ENCODE assay signal across 1 cellular context in the genomic region with DNA sequence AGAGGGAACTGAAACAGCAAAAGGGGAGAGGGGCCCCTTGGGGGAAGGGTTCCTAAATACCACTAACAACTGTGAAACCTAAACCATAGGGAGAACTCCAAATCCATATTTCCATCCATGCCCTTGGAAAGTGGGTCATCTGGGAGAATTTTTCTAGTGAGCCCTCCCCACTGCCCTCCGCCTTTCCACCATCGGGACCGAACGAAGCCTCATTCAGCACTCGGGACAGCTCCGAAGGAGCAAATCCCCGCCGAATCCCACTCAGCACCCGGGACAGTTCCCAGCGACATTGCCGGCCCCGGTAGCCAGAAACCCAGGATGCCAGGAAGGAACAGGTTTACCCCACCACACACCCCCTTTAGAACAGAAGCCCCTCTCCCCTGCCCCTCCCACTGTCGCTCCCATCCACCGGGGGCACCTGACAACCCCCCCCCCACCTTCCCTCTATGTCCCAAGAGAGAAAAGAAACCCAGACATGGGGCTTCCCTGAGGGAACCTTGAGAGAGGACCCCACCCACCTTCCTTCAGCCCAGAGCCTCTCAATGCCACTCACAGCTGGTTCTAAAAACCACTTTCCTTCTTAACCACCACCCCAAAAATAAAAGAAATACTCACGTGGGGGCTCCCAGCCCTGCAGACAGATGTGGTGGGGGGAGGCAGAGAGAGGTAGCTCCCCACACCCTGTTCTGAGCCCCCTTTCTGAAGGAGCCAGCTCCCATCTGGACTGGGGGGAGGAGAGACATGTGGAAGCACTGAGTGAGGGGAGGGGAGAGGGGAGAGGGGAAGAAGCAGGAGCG.
TF ChIP-seq lines count a peak whose summit lies in the region.

No MANE protein-coding gene starts in this region.

TF ChIP-seq in HepG2, 621 proteins besides CTCF, POLR2A, EP300 and RAD21 (continued from another document and continues in another):
- TF ChIP-seq, protein P1, sequence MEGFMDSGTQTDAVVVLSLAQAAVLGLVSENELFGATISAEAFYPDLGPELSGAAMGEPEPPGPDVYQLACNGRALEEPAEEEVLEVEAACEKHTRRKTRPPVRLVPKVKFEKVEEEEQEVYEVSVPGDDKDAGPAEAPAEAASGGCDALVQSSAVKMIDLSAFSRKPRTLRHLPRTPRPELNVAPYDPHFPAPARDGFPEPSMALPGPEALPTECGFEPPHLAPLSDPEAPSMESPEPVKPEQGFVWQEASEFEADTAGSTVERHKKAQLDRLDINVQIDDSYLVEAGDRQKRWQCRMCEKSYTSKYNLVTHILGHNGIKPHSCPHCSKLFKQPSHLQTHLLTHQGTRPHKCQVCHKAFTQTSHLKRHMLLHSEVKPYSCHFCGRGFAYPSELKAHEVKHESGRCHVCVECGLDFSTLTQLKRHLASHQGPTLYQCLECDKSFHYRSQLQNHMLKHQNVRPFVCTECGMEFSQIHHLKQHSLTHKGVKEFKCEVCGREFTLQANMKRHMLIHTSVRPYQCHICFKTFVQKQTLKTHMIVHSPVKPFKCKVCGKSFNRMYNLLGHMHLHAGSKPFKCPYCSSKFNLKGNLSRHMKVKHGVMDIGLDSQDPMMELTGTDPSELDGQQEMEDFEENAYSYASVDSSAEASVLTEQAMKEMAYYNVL (CRISPR knock-in tag; IDR thresholded peaks at IDR 0.05; ENCODE audit: borderline replicate concordance), result peak; percentile 76; the same call in 1 of the 2 replicates
- TF ChIP-seq TCF7 (IDR thresholded peaks at IDR 0.05; ENCODE audit: low read depth) (no peak), HNRNPLL (IDR thresholded peaks at IDR 0.05; ENCODE audit: low read depth, low read length, poor library complexity, severe bottlenecking) (peak; percentile 20), JARID2 (CRISPR knock-in tag; IDR thresholded peaks at IDR 0.05; ENCODE audit: insufficient replicate concordance) (peak; percentile 99), ZNF775 (CRISPR knock-in tag; IDR thresholded peaks at IDR 0.05; ENCODE audit: borderline replicate concordance) (peak; percentile 94), ZNF629 (CRISPR knock-in tag; conservative IDR thresholded peaks at IDR 0.05) (peak; percentile 52), ZNF337 (CRISPR knock-in tag; IDR thresholded peaks at IDR 0.05; ENCODE audit: borderline replicate concordance, low read depth) (peak; percentile 95; the same call in 1 of the 2 replicates), NFYB (CRISPR knock-in tag; IDR thresholded peaks at IDR 0.05) (peak; percentile 62), ZNF225 (CRISPR knock-in tag; IDR thresholded peaks at IDR 0.05) (peak; percentile 99; the same call in 1 of the 2 replicates), ZNF782 (CRISPR knock-in tag; IDR thresholded peaks at IDR 0.05; ENCODE audit: borderline replicate concordance) (peak; percentile 99), ZNF660 (CRISPR knock-in tag; IDR thresholded peaks at IDR 0.05; ENCODE audit: borderline replicate concordance, low read depth) (peak; percentile 97), PCBP2 (optimal IDR thresholded peaks at IDR 0.05; ENCODE audit: low read depth, low read length, poor library complexity, severe bottlenecking) (no peak), ZNF329 (CRISPR knock-in tag; IDR thresholded peaks at IDR 0.05; ENCODE audit: low read depth) (peak; percentile 91), SETDB1 (CRISPR knock-in tag; IDR thresholded peaks at IDR 0.05; ENCODE audit: borderline replicate concordance) (no peak), THYN1 (CRISPR knock-in tag; IDR thresholded peaks at IDR 0.05; ENCODE audit: borderline replicate concordance, low read depth) (0 out of 2 replicates have a peak, but pooled peaks have one; percentile 50), RFXAP (CRISPR knock-in tag; IDR thresholded peaks at IDR 0.05; ENCODE audit: borderline replicate concordance) (peak; percentile 97), ZKSCAN8 (CRISPR knock-in tag; IDR thresholded peaks at IDR 0.05; ENCODE audit: borderline replicate concordance) (peak; percentile 93), NFE2 (CRISPR knock-in tag; IDR thresholded peaks at IDR 0.05) (peak; percentile 60; the same call in 1 of the 2 replicates), KAT8 (CRISPR knock-in tag; IDR thresholded peaks at IDR 0.05) (peak; percentile 88), MED13 (CRISPR knock-in tag; IDR thresholded peaks at IDR 0.05) (peak; percentile 98), SMARCE1 (IDR thresholded peaks at IDR 0.05; ENCODE audit: borderline replicate concordance) (no peak), SMAD9 (CRISPR knock-in tag; IDR thresholded peaks at IDR 0.05) (peak; percentile 99), PCBP1 (IDR thresholded peaks at IDR 0.05; ENCODE audit: borderline replicate concordance, low read depth, low read length) (no peak), CREM (IDR thresholded peaks at IDR 0.05) (no peak), CREM (CRISPR knock-in tag; IDR thresholded peaks at IDR 0.05) (peak; percentile 64), ZBTB21 (CRISPR knock-in tag; IDR thresholded peaks at IDR 0.05) (peak; percentile 86; the same call in 1 of the 2 replicates), ZSCAN30 (CRISPR knock-in tag; IDR thresholded peaks at IDR 0.05) (peak; percentile 99), NR2C2 (CRISPR knock-in tag; IDR thresholded peaks at IDR 0.05; ENCODE audit: borderline replicate concordance) (peak; percentile 48; the same call in 1 of the 2 replicates), SAFB2 (CRISPR knock-in tag; IDR thresholded peaks at IDR 0.05; ENCODE audit: borderline replicate concordance, low read depth) (0 out of 2 replicates have a peak, but pooled peaks have one; percentile 81), MTF2 (CRISPR knock-in tag; IDR thresholded peaks at IDR 0.05; ENCODE audit: borderline replicate concordance) (peak; percentile 70; the same call in 1 of the 2 replicates), SRSF4 (IDR thresholded peaks at IDR 0.05; ENCODE audit: low read depth, low read length, poor library complexity, severe bottlenecking) (no peak), CBX2 (IDR thresholded peaks at IDR 0.05; ENCODE audit: low read depth, low read length) (no peak), CBX2 (CRISPR knock-in tag; IDR thresholded peaks at IDR 0.05; ENCODE audit: low read depth) (no peak), GZF1 (CRISPR knock-in tag; IDR thresholded peaks at IDR 0.05) (peak; percentile 94), ZSCAN9 (CRISPR knock-in tag; IDR thresholded peaks at IDR 0.05; ENCODE audit: borderline replicate concordance) (peak; percentile 100), ZNF703 (CRISPR knock-in tag; IDR thresholded peaks at IDR 0.05; ENCODE audit: borderline replicate concordance) (peak; percentile 93; the same call in 1 of the 2 replicates), ZNF17 (CRISPR knock-in tag; IDR thresholded peaks at IDR 0.05) (peak; percentile 97)
- TF ChIP-seq, protein P2, sequence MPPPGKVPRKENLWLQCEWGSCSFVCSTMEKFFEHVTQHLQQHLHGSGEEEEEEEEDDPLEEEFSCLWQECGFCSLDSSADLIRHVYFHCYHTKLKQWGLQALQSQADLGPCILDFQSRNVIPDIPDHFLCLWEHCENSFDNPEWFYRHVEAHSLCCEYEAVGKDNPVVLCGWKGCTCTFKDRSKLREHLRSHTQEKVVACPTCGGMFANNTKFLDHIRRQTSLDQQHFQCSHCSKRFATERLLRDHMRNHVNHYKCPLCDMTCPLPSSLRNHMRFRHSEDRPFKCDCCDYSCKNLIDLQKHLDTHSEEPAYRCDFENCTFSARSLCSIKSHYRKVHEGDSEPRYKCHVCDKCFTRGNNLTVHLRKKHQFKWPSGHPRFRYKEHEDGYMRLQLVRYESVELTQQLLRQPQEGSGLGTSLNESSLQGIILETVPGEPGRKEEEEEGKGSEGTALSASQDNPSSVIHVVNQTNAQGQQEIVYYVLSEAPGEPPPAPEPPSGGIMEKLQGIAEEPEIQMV (CRISPR knock-in tag; IDR thresholded peaks at IDR 0.05; ENCODE audit: low read depth), result peak; percentile 88; the same call in 1 of the 2 replicates
- TF ChIP-seq, protein P3, sequence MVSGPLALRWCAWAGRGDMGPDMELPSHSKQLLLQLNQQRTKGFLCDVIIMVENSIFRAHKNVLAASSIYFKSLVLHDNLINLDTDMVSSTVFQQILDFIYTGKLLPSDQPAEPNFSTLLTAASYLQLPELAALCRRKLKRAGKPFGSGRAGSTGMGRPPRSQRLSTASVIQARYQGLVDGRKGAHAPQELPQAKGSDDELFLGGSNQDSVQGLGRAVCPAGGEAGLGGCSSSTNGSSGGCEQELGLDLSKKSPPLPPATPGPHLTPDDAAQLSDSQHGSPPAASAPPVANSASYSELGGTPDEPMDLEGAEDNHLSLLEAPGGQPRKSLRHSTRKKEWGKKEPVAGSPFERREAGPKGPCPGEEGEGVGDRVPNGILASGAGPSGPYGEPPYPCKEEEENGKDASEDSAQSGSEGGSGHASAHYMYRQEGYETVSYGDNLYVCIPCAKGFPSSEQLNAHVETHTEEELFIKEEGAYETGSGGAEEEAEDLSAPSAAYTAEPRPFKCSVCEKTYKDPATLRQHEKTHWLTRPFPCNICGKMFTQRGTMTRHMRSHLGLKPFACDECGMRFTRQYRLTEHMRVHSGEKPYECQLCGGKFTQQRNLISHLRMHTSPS (CRISPR knock-in tag; IDR thresholded peaks at IDR 0.05; ENCODE audit: low read depth), result peak; percentile 39; the same call in 1 of the 2 replicates
- TF ChIP-seq, protein P4, sequence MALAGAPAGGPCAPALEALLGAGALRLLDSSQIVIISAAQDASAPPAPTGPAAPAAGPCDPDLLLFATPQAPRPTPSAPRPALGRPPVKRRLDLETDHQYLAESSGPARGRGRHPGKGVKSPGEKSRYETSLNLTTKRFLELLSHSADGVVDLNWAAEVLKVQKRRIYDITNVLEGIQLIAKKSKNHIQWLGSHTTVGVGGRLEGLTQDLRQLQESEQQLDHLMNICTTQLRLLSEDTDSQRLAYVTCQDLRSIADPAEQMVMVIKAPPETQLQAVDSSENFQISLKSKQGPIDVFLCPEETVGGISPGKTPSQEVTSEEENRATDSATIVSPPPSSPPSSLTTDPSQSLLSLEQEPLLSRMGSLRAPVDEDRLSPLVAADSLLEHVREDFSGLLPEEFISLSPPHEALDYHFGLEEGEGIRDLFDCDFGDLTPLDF (CRISPR knock-in tag; IDR thresholded peaks at IDR 0.05), result peak; percentile 92
- TF ChIP-seq, protein P5, sequence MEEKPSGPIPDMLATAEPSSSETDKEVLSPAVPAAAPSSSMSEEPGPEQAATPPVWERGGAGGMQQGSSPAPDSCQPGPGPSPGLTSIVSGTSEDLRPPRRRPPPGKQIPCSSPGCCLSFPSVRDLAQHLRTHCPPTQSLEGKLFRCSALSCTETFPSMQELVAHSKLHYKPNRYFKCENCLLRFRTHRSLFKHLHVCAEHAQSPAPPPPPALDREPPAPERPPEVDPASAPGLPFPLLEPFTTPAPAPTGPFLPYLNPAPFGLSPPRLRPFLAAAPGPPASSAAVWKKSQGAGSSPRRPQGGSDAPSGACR (CRISPR knock-in tag; IDR thresholded peaks at IDR 0.05), result peak; percentile 96
- TF ChIP-seq, protein P6, sequence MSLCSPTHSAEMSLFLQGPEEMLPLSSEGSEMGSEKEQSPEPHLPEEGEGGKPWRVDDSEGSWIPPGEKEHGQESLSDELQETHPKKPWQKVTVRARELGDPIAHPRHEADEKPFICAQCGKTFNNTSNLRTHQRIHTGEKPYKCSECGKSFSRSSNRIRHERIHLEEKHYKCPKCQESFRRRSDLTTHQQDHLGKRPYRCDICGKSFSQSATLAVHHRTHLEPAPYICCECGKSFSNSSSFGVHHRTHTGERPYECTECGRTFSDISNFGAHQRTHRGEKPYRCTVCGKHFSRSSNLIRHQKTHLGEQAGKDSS (CRISPR knock-in tag; IDR thresholded peaks at IDR 0.05; ENCODE audit: borderline replicate concordance, low read depth), result peak; percentile 88
- TF ChIP-seq, protein P7, sequence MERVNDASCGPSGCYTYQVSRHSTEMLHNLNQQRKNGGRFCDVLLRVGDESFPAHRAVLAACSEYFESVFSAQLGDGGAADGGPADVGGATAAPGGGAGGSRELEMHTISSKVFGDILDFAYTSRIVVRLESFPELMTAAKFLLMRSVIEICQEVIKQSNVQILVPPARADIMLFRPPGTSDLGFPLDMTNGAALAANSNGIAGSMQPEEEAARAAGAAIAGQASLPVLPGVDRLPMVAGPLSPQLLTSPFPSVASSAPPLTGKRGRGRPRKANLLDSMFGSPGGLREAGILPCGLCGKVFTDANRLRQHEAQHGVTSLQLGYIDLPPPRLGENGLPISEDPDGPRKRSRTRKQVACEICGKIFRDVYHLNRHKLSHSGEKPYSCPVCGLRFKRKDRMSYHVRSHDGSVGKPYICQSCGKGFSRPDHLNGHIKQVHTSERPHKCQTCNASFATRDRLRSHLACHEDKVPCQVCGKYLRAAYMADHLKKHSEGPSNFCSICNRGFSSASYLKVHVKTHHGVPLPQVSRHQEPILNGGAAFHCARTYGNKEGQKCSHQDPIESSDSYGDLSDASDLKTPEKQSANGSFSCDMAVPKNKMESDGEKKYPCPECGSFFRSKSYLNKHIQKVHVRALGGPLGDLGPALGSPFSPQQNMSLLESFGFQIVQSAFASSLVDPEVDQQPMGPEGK (CRISPR knock-in tag; IDR thresholded peaks at IDR 0.05), result peak; percentile 84
- TF ChIP-seq, protein P8, sequence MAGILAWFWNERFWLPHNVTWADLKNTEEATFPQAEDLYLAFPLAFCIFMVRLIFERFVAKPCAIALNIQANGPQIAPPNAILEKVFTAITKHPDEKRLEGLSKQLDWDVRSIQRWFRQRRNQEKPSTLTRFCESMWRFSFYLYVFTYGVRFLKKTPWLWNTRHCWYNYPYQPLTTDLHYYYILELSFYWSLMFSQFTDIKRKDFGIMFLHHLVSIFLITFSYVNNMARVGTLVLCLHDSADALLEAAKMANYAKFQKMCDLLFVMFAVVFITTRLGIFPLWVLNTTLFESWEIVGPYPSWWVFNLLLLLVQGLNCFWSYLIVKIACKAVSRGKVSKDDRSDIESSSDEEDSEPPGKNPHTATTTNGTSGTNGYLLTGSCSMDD (CRISPR knock-in tag; IDR thresholded peaks at IDR 0.05), result peak; percentile 96
- TF ChIP-seq, protein P9, sequence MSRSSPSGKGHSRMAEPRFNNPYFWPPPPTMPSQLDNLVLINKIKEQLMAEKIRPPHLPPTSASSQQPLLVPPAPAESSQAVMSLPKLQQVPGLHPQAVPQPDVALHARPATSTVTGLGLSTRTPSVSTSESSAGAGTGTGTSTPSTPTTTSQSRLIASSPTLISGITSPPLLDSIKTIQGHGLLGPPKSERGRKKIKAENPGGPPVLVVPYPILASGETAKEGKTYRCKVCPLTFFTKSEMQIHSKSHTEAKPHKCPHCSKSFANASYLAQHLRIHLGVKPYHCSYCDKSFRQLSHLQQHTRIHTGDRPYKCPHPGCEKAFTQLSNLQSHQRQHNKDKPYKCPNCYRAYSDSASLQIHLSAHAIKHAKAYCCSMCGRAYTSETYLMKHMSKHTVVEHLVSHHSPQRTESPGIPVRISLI (CRISPR knock-in tag; IDR thresholded peaks at IDR 0.05; ENCODE audit: borderline replicate concordance), result no peak
- TF ChIP-seq, protein P10, sequence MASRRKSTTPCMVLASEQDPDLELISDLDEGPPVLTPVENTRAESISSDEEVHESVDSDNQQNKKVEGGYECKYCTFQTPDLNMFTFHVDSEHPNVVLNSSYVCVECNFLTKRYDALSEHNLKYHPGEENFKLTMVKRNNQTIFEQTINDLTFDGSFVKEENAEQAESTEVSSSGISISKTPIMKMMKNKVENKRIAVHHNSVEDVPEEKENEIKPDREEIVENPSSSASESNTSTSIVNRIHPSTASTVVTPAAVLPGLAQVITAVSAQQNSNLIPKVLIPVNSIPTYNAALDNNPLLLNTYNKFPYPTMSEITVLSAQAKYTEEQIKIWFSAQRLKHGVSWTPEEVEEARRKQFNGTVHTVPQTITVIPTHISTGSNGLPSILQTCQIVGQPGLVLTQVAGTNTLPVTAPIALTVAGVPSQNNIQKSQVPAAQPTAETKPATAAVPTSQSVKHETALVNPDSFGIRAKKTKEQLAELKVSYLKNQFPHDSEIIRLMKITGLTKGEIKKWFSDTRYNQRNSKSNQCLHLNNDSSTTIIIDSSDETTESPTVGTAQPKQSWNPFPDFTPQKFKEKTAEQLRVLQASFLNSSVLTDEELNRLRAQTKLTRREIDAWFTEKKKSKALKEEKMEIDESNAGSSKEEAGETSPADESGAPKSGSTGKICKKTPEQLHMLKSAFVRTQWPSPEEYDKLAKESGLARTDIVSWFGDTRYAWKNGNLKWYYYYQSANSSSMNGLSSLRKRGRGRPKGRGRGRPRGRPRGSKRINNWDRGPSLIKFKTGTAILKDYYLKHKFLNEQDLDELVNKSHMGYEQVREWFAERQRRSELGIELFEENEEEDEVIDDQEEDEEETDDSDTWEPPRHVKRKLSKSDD (CRISPR knock-in tag; IDR thresholded peaks at IDR 0.05; ENCODE audit: low read depth), result peak; percentile 94
